8 cellular contexts compared by ENCODE assay signal in the genomic region with DNA sequence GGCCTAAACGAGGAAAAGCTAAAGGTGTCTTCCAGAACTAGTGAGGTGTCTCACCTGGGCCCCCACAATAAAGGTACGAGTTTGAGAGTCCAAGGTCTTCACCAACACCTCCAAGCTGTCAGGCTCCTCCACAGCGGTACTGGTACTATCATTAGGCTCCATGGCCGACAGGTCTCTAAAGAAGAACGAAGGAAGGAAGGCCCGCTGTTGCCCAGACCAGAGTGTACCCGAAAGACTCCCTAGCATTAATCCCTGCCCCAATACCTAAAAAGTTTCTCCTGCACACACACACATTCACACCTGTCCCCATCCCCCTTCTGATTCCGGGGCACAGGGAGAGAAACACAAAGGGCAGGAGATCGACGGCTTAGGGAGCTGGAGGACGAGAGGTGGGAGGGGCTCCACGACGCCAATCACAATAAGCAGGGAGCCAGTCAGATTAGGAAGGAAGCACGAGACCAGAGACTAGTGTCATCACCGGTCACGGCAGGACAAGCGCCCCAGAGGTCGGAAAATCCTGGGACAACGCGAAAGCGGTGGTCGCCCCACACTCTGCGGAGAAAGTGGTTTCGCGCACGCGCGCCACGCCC. TPM values are rescaled to one million over a fixed set of nuclear protein-coding genes. Genes with fewer than 3 reads are reported as not detected.
DNase-seq lines count a peak whose midpoint lies in the region; ATAC-seq and TF ChIP-seq lines count a peak whose summit lies in the region.

No MANE protein-coding gene starts in this region.

- TF ChIP-seq CTCF in RWPE2 (IDR thresholded peaks at IDR 0.05; ENCODE audit: poor library complexity, severe bottlenecking), result no peak
- TF ChIP-seq CTCF in liver (IDR thresholded peaks at IDR 0.05; ENCODE audit: low read depth, low read length, missing input control), result no peak
- no peak for TF ChIP-seq CTCF in suprapubic skin (IDR thresholded peaks at IDR 0.05)

- H3K36me3 ChIP-seq in HUES64 (ENCODE audit: insufficient read depth, low read length) (peaks cover 40% of the 10 kb centered on the region), RWPE2 (ENCODE audit: low read depth) (peaks cover 50% of the 10 kb centered on the region), liver (ENCODE audit: control insufficient read depth in 4 of 4, insufficient read depth in 3 of 4, low read depth in 1 of 4, low read length in 3 of 4) (peaks cover 15 to 25% (median 19%) of the 10 kb centered on the region in 4 donors), suprapubic skin (peaks cover 32% of the 10 kb centered on the region)

- ATAC-seq in GM21529 (IDR thresholded peaks at IDR 0.05; ENCODE audit: unreplicated experiment), result peak; percentile 33
- ATAC-seq in RWPE2 (ENCODE audit: low read depth), result peak; percentile 54

- H3K27ac Mint-ChIP-seq in dendritic cell treated with granulocyte-macrophage colony-stimulating factor and Interleukin-4, amounts not matched to agents 40 ng/mL and 50 ng/mL, for 4 days, result peak overlapping the region; percentile 97

- H3K9me3 Mint-ChIP-seq in dendritic cell treated with granulocyte-macrophage colony-stimulating factor and Interleukin-4, amounts not matched to agents 40 ng/mL and 50 ng/mL, for 4 days, result no peaks in the 10 kb centered on the region

- H3K4me3 ChIP-seq in HUES64 (ENCODE audit: low read length) (peak overlapping the region; percentile 98), RWPE2 (ENCODE audit: severe bottlenecking) (peak overlapping the region; percentile 93), liver (ENCODE audit: low read depth in 1 of 3, low read length in 3 of 3) (peak overlapping the region; percentile 67 to 93 (median 68)), suprapubic skin (peak overlapping the region; percentile 78)

- no peaks in the 10 kb centered on the region for H3K27me3 Mint-ChIP-seq in dendritic cell treated with granulocyte-macrophage colony-stimulating factor and Interleukin-4, amounts not matched to agents 40 ng/mL and 50 ng/mL, for 4 days

- TF ChIP-seq RAD21 in liver (IDR thresholded peaks at IDR 0.05), result peak in 1 of 2 donors; percentile 29

- H3K27me3 ChIP-seq in HUES64 (ENCODE audit: insufficient read depth, low read length) (no peaks in the 10 kb centered on the region), RWPE2 (ENCODE audit: insufficient read depth, poor library complexity, severe bottlenecking) (no peaks in the 10 kb centered on the region), liver (ENCODE audit: control insufficient read depth in 4 of 4, insufficient read depth in 4 of 4, low read length in 3 of 4) (no peaks in the 10 kb centered on the region), suprapubic skin (no peaks in the 10 kb centered on the region)

- peaks cover 83% of the 10 kb centered on the region for H3K36me3 Mint-ChIP-seq in dendritic cell treated with granulocyte-macrophage colony-stimulating factor and Interleukin-4, amounts not matched to agents 40 ng/mL and 50 ng/mL, for 4 days (ENCODE audit: low read depth)

- no peak for TF ChIP-seq POLR2A in suprapubic skin (IDR thresholded peaks at IDR 0.05)

- peak; percentile 92 for DNase-seq in NCI-H2227 (lab: John Stamatoyannopoulos, UW; ENCODE audit: unreplicated experiment)
- DNase-seq in NCI-H2227 treated with DMSO at 0.1 percent for 48 hours (lab: John Stamatoyannopoulos, UW), result no peak
- no peak for DNase-seq in RWPE2 (ENCODE audit: low spot score)
- peak in 1 of 2 donors; percentile 90 for DNase-seq in suprapubic skin (ENCODE audit: low spot score in 2 of 2)

- peak overlapping the region; percentile 98 for H3K9ac ChIP-seq in HUES64 (ENCODE audit: low read depth, low read length)
- peak overlapping the region; percentile 56 to 84 for H3K9ac ChIP-seq in liver (ENCODE audit: low read depth in 1 of 2, low read length in 2 of 2)

- H3K27ac ChIP-seq in HUES64 (ENCODE audit: low read depth, low read length), result peak overlapping the region; percentile 100
- peak overlapping the region; percentile 84 for H3K27ac ChIP-seq in RWPE2 (ENCODE audit: poor library complexity, severe bottlenecking)
- peak overlapping the region; percentile 93 to 99 for H3K27ac ChIP-seq in liver (ENCODE audit: low read depth in 1 of 2, low read length in 2 of 2)
- H3K27ac ChIP-seq in suprapubic skin, result peak overlapping the region; percentile 99

- 4% methylated on average over 29 of the region's 29 CpGs for WGBS in HUES64
- 2% methylated on average over 29 of the region's 29 CpGs for WGBS in liver
- WGBS in suprapubic skin, result 3% methylated on average over 18 of the region's 29 CpGs

- intact Hi-C loops in dendritic cell treated with granulocyte-macrophage colony-stimulating factor and Interleukin-4, amounts not matched to agents 40 ng/mL and 50 ng/mL, for 4 days (cut with micrococcal nuclease), result loop anchor here (1.0 kb wide), 3 partner anchors 9 to 31 kb away; a partner anchor contains a TSS

- H3K4me1 Mint-ChIP-seq in dendritic cell treated with granulocyte-macrophage colony-stimulating factor and Interleukin-4, amounts not matched to agents 40 ng/mL and 50 ng/mL, for 4 days (ENCODE audit: low read depth), result peaks cover 35% of the 10 kb centered on the region

- TF ChIP-seq EP300 in suprapubic skin (IDR thresholded peaks at IDR 0.05), result no peak

- H3K4me3 Mint-ChIP-seq in dendritic cell treated with granulocyte-macrophage colony-stimulating factor and Interleukin-4, amounts not matched to agents 40 ng/mL and 50 ng/mL, for 4 days, result peak overlapping the region; percentile 94

- H3K4me1 ChIP-seq in HUES64 (ENCODE audit: insufficient read depth, low read length) (peaks cover 6% of the 10 kb centered on the region; the same call in 1 of the 2 replicates), RWPE2 (ENCODE audit: insufficient read depth, poor library complexity, severe bottlenecking) (no peaks in the 10 kb centered on the region), liver (ENCODE audit: control insufficient read depth in 4 of 4, insufficient read depth in 4 of 4, low read length in 3 of 4) (peaks cover 0 to 51% (median 37%) of the 10 kb centered on the region in 4 donors), suprapubic skin (peaks cover 25% of the 10 kb centered on the region)

- H3K9me3 ChIP-seq in HUES64 (ENCODE audit: insufficient read depth, low read depth, low read length) (no peaks in the 10 kb centered on the region), RWPE2 (ENCODE audit: severe bottlenecking) (no peaks in the 10 kb centered on the region), liver (ENCODE audit: control insufficient read depth in 4 of 4, low read length in 3 of 4) (no peaks in the 10 kb centered on the region), suprapubic skin (no peaks in the 10 kb centered on the region)

TF ChIP-seq in liver, 16 proteins besides CTCF, POLR2A, EP300 and RAD21:
- peak in 1 of 2 donors; percentile 37 for TF ChIP-seq HNF4A (conservative IDR thresholded peaks at IDR 0.05)
- no peak for TF ChIP-seq TAF1 (conservative IDR thresholded peaks at IDR 0.05)
- TF ChIP-seq, protein P1, sequence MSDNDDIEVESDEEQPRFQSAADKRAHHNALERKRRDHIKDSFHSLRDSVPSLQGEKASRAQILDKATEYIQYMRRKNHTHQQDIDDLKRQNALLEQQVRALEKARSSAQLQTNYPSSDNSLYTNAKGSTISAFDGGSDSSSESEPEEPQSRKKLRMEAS (IDR thresholded peaks at IDR 0.05), result peak; percentile 36
- TF ChIP-seq NR2F2 (IDR thresholded peaks at IDR 0.05), result no peak
- peak; percentile 34 for TF ChIP-seq SP1 (IDR thresholded peaks at IDR 0.05)
- TF ChIP-seq, protein P2, sequence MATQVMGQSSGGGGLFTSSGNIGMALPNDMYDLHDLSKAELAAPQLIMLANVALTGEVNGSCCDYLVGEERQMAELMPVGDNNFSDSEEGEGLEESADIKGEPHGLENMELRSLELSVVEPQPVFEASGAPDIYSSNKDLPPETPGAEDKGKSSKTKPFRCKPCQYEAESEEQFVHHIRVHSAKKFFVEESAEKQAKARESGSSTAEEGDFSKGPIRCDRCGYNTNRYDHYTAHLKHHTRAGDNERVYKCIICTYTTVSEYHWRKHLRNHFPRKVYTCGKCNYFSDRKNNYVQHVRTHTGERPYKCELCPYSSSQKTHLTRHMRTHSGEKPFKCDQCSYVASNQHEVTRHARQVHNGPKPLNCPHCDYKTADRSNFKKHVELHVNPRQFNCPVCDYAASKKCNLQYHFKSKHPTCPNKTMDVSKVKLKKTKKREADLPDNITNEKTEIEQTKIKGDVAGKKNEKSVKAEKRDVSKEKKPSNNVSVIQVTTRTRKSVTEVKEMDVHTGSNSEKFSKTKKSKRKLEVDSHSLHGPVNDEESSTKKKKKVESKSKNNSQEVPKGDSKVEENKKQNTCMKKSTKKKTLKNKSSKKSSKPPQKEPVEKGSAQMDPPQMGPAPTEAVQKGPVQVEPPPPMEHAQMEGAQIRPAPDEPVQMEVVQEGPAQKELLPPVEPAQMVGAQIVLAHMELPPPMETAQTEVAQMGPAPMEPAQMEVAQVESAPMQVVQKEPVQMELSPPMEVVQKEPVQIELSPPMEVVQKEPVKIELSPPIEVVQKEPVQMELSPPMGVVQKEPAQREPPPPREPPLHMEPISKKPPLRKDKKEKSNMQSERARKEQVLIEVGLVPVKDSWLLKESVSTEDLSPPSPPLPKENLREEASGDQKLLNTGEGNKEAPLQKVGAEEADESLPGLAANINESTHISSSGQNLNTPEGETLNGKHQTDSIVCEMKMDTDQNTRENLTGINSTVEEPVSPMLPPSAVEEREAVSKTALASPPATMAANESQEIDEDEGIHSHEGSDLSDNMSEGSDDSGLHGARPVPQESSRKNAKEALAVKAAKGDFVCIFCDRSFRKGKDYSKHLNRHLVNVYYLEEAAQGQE (IDR thresholded peaks at IDR 0.05), result peak; percentile 43
- TF ChIP-seq RXRA (IDR thresholded peaks at IDR 0.05), result peak; percentile 71 to 82
- peak in 1 of 2 donors; percentile 34 for TF ChIP-seq JUND (IDR thresholded peaks at IDR 0.05)
TF ChIP-seq in liver: peak in this region for 6.

RNA-seq across cellular contexts. Expression of a gene that starts 0.8 kb away (rescaled TPM):
- 194 TPM for polyA plus RNA-seq in HUES64 (2013, experiment 1 of 2)
- polyA plus RNA-seq in HUES64 (2013, experiment 2 of 2), result 234 TPM
- total RNA-seq in liver, result 100 to 1,000 TPM; 109 to 119 TPM
- polyA plus RNA-seq in liver, result 100 to 1,000 TPM in 1 of 2 donors, 10 to 100 TPM in 1; 64.9 to 116 TPM
- 100 to 1,000 TPM; 239 to 360 (median 309) TPM for total RNA-seq in suprapubic skin

RNA-seq across cellular contexts. Expression of a gene that starts 4.0 kb away (rescaled TPM):
- 2.5 TPM for polyA plus RNA-seq in HUES64 (2013, experiment 1 of 2)
- polyA plus RNA-seq in HUES64 (2013, experiment 2 of 2), result 4.2 TPM
- total RNA-seq in liver (100 to 1,000 TPM in 1 of 2 donors, 10 to 100 TPM in 1; 89.8 to 164 TPM), suprapubic skin (1 to 10 TPM; 2.8 to 8.3 (median 6.1) TPM)
- 100 to 1,000 TPM; 182 to 587 TPM for polyA plus RNA-seq in liver

RNA-seq across cellular contexts. Expression of a gene that starts 8.9 kb away (rescaled TPM):
- polyA plus RNA-seq in HUES64 (2013, experiment 1 of 2), result 10.1 TPM
- polyA plus RNA-seq in HUES64 (2013, experiment 2 of 2), result 9.1 TPM
- 10 to 100 TPM in 1 of 2 donors, 1 to 10 TPM in 1; 8.1 to 10.8 TPM for total RNA-seq in liver
- 1 to 10 TPM; 2.0 to 6.7 TPM for polyA plus RNA-seq in liver
- 10 to 100 TPM; 31.6 to 41.0 (median 38.1) TPM for total RNA-seq in suprapubic skin

RNA-seq across cellular contexts. Expression of a gene that starts 13.1 kb away (rescaled TPM):
- polyA plus RNA-seq in HUES64 (2013, experiment 1 of 2), result 27.2 TPM
- 27.7 TPM for polyA plus RNA-seq in HUES64 (2013, experiment 2 of 2)
- total RNA-seq in liver (10 to 100 TPM in 1 of 2 donors, 1 to 10 TPM in 1; 8.7 to 13.9 TPM), suprapubic skin (10 to 100 TPM; 15.0 to 22.6 (median 20.1) TPM)
- polyA plus RNA-seq in liver, result 10 to 100 TPM in 1 of 2 donors, 1 to 10 TPM in 1; 7.6 to 13.8 TPM

RNA-seq across cellular contexts. Expression of a gene that starts 14.2 kb away (rescaled TPM):
- 191 TPM for polyA plus RNA-seq in HUES64 (2013, experiment 1 of 2)
- polyA plus RNA-seq in HUES64 (2013, experiment 2 of 2), result 201 TPM
- total RNA-seq in liver (10 to 100 TPM; 58.1 to 60.5 TPM), suprapubic skin (100 to 1,000 TPM; 381 to 429 (median 403) TPM)
- polyA plus RNA-seq in liver, result 100 to 1,000 TPM in 1 of 2 donors, 10 to 100 TPM in 1; 93.5 to 108 TPM

Comparison
In these comparisons a context has a peak if more than half of its experiments do, and no peak if none do; other contexts are left out.
1. RNA of a gene that starts 4.0 kb away (total RNA-seq): 89.8 to 164 TPM in liver; 2.8 to 8.3 TPM in suprapubic skin; every median in the first group is over 4 times any median in the second.
2. Peak in every context shown above with its lines, with median percentiles within 50 percentile points of each other: H3K27ac ChIP-seq and H3K4me3 ChIP-seq.